28 cellular contexts compared by ENCODE assay signal in the genomic region with DNA sequence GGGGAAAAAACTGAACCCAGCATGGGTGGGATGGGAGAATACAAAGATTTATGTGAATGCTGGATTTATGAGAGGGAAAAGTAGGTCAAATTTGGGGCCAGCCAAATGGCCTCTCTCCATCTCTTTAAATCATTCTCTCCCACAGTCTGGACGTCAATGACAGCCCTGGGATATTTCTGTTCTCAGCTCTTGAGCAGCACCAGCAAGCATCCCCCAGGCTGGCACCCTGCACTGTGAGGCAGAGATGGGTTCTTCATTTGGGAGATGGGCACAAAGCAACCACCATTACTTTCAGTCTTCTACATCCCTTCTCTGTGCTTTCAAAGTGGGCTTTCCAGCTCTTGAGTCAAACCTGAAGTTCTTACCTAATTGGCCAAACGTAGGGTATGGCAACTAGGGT.
"Had no signal": no experiment of that assay in that cellular context is flagged by ENCODE, and none has a peak within 500 bp of the region (broad histone marks: within the 10 kb centered on the region; RNA-seq: fewer than 3 reads in every experiment).

No MANE protein-coding gene starts in this region.

- H3K36me3 ChIP-seq: neutrophil, pancreas, prostate gland, right atrium auricular region, right lobe of liver, sigmoid colon, thoracic aorta, thyroid gland, transverse colon, upper lobe of right lung, uterus had no signal

- DNase-seq: naive thymus-derived CD4-positive, alpha-beta T cell; natural killer cell; nephron progenitor cell; nucleus accumbens; pancreas; retina; right lobe of liver; sigmoid colon; small intestine; stimulated activated CD4-positive, alpha-beta T cell treated with anti-CD3 and anti-CD28 coated beads, Interleukin-15, amount 100 ng/mL, for 24 hours; stimulated activated CD4-positive, alpha-beta T cell treated with anti-CD3 and anti-CD28 coated beads, Interleukin-4, amount 100 ng/mL, for 1 hour; stimulated activated CD4-positive, alpha-beta T cell treated with anti-CD3 and anti-CD28 coated beads, Interleukin-4, amount 100 ng/mL, for 4 hours; stimulated activated CD8-positive, alpha-beta memory T cell treated with anti-CD3 and anti-CD28 coated beads, Interleukin-4, amount 100 ng/mL, for 48 hours; stimulated activated naive CD4-positive, alpha-beta T cell; stimulated activated naive CD8-positive, alpha-beta T cell treated with anti-CD3 and anti-CD28 coated beads, Interleukin-15, amount 100 ng/mL, for 72 hours; stimulated activated naive CD8-positive, alpha-beta T cell treated with anti-CD3 and anti-CD28 coated beads, Interleukin-15, Interleukin-2, amounts not matched to agents 100 U/mL and 50 U/mL, for 24 hours; substantia nigra; thyroid gland; transverse colon; upper lobe of right lung; uterus had no signal

- H3K27ac ChIP-seq: neutrophil, pancreas, prostate gland, right atrium auricular region, right lobe of liver, sigmoid colon, thoracic aorta, thyroid gland, transverse colon, upper lobe of right lung, uterus had no signal

- H3K4me1 Mint-ChIP-seq: natural killer cell; neural crest cell; stimulated activated memory B cell treated with anti-CD40 and anti-IgM and Interleukin-4, amounts not matched to agents 10 μg/mL and 1 μg/mL and 100 μg/mL, for 72 hours; stimulated activated naive CD8-positive, alpha-beta T cell treated with anti-CD3 and anti-CD28 coated beads, Interleukin-15, amount 100 ng/mL, for 72 hours had no signal

- ATAC-seq: naive thymus-derived CD4-positive, alpha-beta T cell; natural killer cell; pancreas; right lobe of liver; stimulated activated memory B cell treated with anti-CD40 and anti-IgM and Interleukin-4, amounts not matched to agents 10 μg/mL and 1 μg/mL and 100 μg/mL, for 72 hours; stimulated activated naive CD8-positive, alpha-beta T cell treated with anti-CD3 and anti-CD28 coated beads, Interleukin-15, amount 100 ng/mL, for 72 hours; stimulated activated naive CD8-positive, alpha-beta T cell treated with anti-CD3 and anti-CD28 coated beads, Interleukin-15, Interleukin-2, amounts not matched to agents 100 U/mL and 50 U/mL, for 24 hours; upper lobe of right lung had no signal

- H3K27me3 ChIP-seq: pancreas, right atrium auricular region, right lobe of liver, sigmoid colon, thyroid gland, transverse colon, upper lobe of right lung, uterus had no signal

- H3K4me3 Mint-ChIP-seq: naive thymus-derived CD4-positive, alpha-beta T cell; natural killer cell; nephron progenitor cell; neural crest cell; stimulated activated memory B cell treated with anti-CD40 and anti-IgM and Interleukin-4, amounts not matched to agents 10 μg/mL and 1 μg/mL and 100 μg/mL, for 72 hours; stimulated activated naive CD8-positive, alpha-beta T cell treated with anti-CD3 and anti-CD28 coated beads, Interleukin-15, amount 100 ng/mL, for 72 hours; type B pancreatic cell had no signal

- H3K9me3 Mint-ChIP-seq: nephron progenitor cell; neural crest cell; stimulated activated naive CD8-positive, alpha-beta T cell treated with anti-CD3 and anti-CD28 coated beads, Interleukin-15, amount 100 ng/mL, for 72 hours; type B pancreatic cell had no signal

- H3K4me1 ChIP-seq: pancreas, prostate gland, right lobe of liver, thyroid gland, transverse colon, upper lobe of right lung, uterus had no signal

- H3K27me3 Mint-ChIP-seq: stimulated activated memory B cell treated with anti-CD40 and anti-IgM and Interleukin-4, amounts not matched to agents 10 μg/mL and 1 μg/mL and 100 μg/mL, for 72 hours had no signal

- H3K27ac Mint-ChIP-seq: natural killer cell; stimulated activated memory B cell treated with anti-CD40 and anti-IgM and Interleukin-4, amounts not matched to agents 10 μg/mL and 1 μg/mL and 100 μg/mL, for 72 hours; stimulated activated naive CD8-positive, alpha-beta T cell treated with anti-CD3 and anti-CD28 coated beads, Interleukin-15, amount 100 ng/mL, for 72 hours; type B pancreatic cell had no signal

- H3K9me3 ChIP-seq: neutrophil, pancreas, prostate gland, right atrium auricular region, right lobe of liver, sigmoid colon, thoracic aorta, thyroid gland, transverse colon, upper lobe of right lung, uterus had no signal

- H3K4me3 ChIP-seq: pancreas, prostate gland, right atrium auricular region, right lobe of liver, sigmoid colon, thoracic aorta, thyroid gland, transverse colon, upper lobe of right lung, uterus had no signal

- H3K36me3 Mint-ChIP-seq: naive thymus-derived CD4-positive, alpha-beta T cell; natural killer cell; stimulated activated memory B cell treated with anti-CD40 and anti-IgM and Interleukin-4, amounts not matched to agents 10 μg/mL and 1 μg/mL and 100 μg/mL, for 72 hours; type B pancreatic cell had no signal
